Comparison of ENCODE assay signal across 14 cellular contexts in genomic region chr21:31556662-31557061, GRCh38.
A peak's percentile ranks its signal among the peaks of the same experiment; 100 is the strongest.
DNase-seq lines count a peak whose midpoint lies in the region; ATAC-seq and TF ChIP-seq lines count a peak whose summit lies in the region.
"Had no signal": no experiment of that assay in that cellular context is flagged by ENCODE, and none has a peak within 500 bp of the region (broad histone marks: within the 10 kb centered on the region; RNA-seq: fewer than 3 reads in every experiment).

No MANE protein-coding gene starts in this region.

- no peak overlapping the region for H2BK120ac ChIP-seq in H9 (ENCODE audit: low read depth, low read length, poor library complexity, severe bottlenecking)

- H4K20me1 ChIP-seq in H9 (ENCODE audit: control insufficient read depth, insufficient read depth, insufficient read length): no peaks in the 10 kb centered on the region

- peaks cover 7 to 12% of the 10 kb centered on the region in 2 donors for H3K27me3 Mint-ChIP-seq in CD4-positive, alpha-beta memory T cell
- H3K27me3 Mint-ChIP-seq in H9 (ENCODE audit: low read depth): peaks cover 32% of the 10 kb centered on the region
- H3K27me3 Mint-ChIP-seq in activated T-helper 2 cell treated with anti-CD3 and anti-CD28 coated beads, Interferon-gamma antibody, Interleukin-2, Interleukin-4, amounts not matched to agents 10 μg/mL and 5 μg/mL and 100 μg/mL, durations not matched to agents 14 hours and 24 hours and 36 hours (ENCODE audit: low read depth): peaks cover 55% of the 10 kb centered on the region
- peaks cover 13 to 55% (median 28%) of the 10 kb centered on the region in 3 donors for H3K27me3 Mint-ChIP-seq in naive B cell

- no peaks in the 10 kb centered on the region for H3K36me3 ChIP-seq in CD4-positive, alpha-beta memory T cell (ENCODE audit: insufficient read depth, low read length)
- H3K36me3 ChIP-seq: SJSA1, spleen had no signal

- H3K56ac ChIP-seq in H9 (ENCODE audit: insufficient read length, low read depth, low read length): no peak overlapping the region

- H2AK5ac ChIP-seq in H9 (ENCODE audit: insufficient read length, low read length): no peak overlapping the region

- no peak overlapping the region for H4K5ac ChIP-seq in H9 (ENCODE audit: insufficient read length, low read depth, low read length)

- WGBS in H9 (ENCODE audit: extremely low coverage, insufficient read length, low lambda C conversion rate): no CpG with 5 or more reads among the region's 3 CpGs

- H2BK20ac ChIP-seq in H9 (ENCODE audit: low read depth, low read length, poor library complexity, severe bottlenecking): no peak overlapping the region

- peaks cover 30% of the 10 kb centered on the region for H3K4me1 ChIP-seq in CD4-positive, alpha-beta memory T cell (ENCODE audit: insufficient read depth, low read length)
- peaks cover 18% of the 10 kb centered on the region; the same call in 1 of the 2 replicates for H3K4me1 ChIP-seq in H9 (ENCODE audit: insufficient read depth, low read length)

- no peak overlapping the region for H3K23ac ChIP-seq in H9 (ENCODE audit: insufficient read length, low read depth, low read length)

- H3K36me3 Mint-ChIP-seq in CD4-positive, alpha-beta memory T cell: no peaks in the 10 kb centered on the region
- H3K36me3 Mint-ChIP-seq in H9 (ENCODE audit: insufficient read depth in 1 of 3, low read depth in 3 of 3) (peaks cover 0 to 8% (median 0%) of the 10 kb centered on the region in 3 experiments; a peak in 4 of 7 replicates), naive B cell (no peaks in the 10 kb centered on the region)
- H3K36me3 Mint-ChIP-seq in activated T-helper 2 cell treated with anti-CD3 and anti-CD28 coated beads, Interferon-gamma antibody, Interleukin-2, Interleukin-4, amounts not matched to agents 10 μg/mL and 5 μg/mL and 100 μg/mL, durations not matched to agents 14 hours and 24 hours and 36 hours (ENCODE audit: low read depth): peaks cover 8% of the 10 kb centered on the region
- H3K36me3 Mint-ChIP-seq: IgD-negative memory B cell had no signal

- ATAC-seq in naive B cell (ENCODE audit: low read depth in 2 of 2) (no peak), HG02610 (IDR thresholded peaks at IDR 0.05; ENCODE audit: unreplicated experiment) (no peak)

- H4K8ac ChIP-seq in H9 (replicated peaks; ENCODE audit: insufficient read length, low read depth, low read length): no peak overlapping the region

- H3K14ac ChIP-seq in H9 (ENCODE audit: insufficient read depth, low read length): no peak overlapping the region

- no peak for TF ChIP-seq CTCF in H9 (conservative IDR thresholded peaks at IDR 0.05)

- DNase-seq in CD4-positive, alpha-beta memory T cell: no peak
- DNase-seq in H9 (no peak), naive B cell (no peak), SIG-M5 (lab: John Stamatoyannopoulos, UW) (no peak), NCI-H345 (lab: John Stamatoyannopoulos, UW) (no peak)
- DNase-seq in activated T-helper 2 cell treated with anti-CD3 and anti-CD28 coated beads, Interferon-gamma antibody, Interleukin-2, Interleukin-4, amounts not matched to agents 10 μg/mL and 5 μg/mL and 100 μg/mL, durations not matched to agents 14 hours and 24 hours and 36 hours (ENCODE audit: low spot score): no peak
- DNase-seq: activated B cell treated with CpG ODN at 0.5 μM for 24 hours; central memory CD4-positive, alpha-beta T cell; NCI-H1436; spleen had no signal

- POLR2A ChIA-PET in CD4-positive, alpha-beta memory T cell (lab: Charles Lee; ENCODE audit: partially characterized antibody): no interaction called here

- H3K4me1 Mint-ChIP-seq in CD4-positive, alpha-beta memory T cell: peaks cover 14 to 48% (median 31%) of the 10 kb centered on the region in 4 donors
- H3K4me1 Mint-ChIP-seq in H9: peaks cover 59 to 63% of the 10 kb centered on the region in 2 experiments
- peaks cover 46% of the 10 kb centered on the region for H3K4me1 Mint-ChIP-seq in activated T-helper 2 cell treated with anti-CD3 and anti-CD28 coated beads, Interferon-gamma antibody, Interleukin-2, Interleukin-4, amounts not matched to agents 10 μg/mL and 5 μg/mL and 100 μg/mL, durations not matched to agents 14 hours and 24 hours and 36 hours (ENCODE audit: low read depth)
- peaks cover 11 to 21% (median 12%) of the 10 kb centered on the region in 3 donors for H3K4me1 Mint-ChIP-seq in naive B cell

- peak overlapping the region; percentile 74 to 90 (median 80) for H3K4me3 Mint-ChIP-seq in CD4-positive, alpha-beta memory T cell
- H3K4me3 Mint-ChIP-seq in H9: peak overlapping the region; percentile 76 to 89
- peak overlapping the region; percentile 68 for H3K4me3 Mint-ChIP-seq in activated T-helper 2 cell treated with anti-CD3 and anti-CD28 coated beads, Interferon-gamma antibody, Interleukin-2, Interleukin-4, amounts not matched to agents 10 μg/mL and 5 μg/mL and 100 μg/mL, durations not matched to agents 14 hours and 24 hours and 36 hours (ENCODE audit: low read depth)
- H3K4me3 Mint-ChIP-seq in naive B cell: peak overlapping the region in 6 of 8 donors; percentile 8 to 87 (median 80)

- H2BK12ac ChIP-seq in H9 (ENCODE audit: insufficient read length, low read depth, low read length): no peak overlapping the region

- H3K18ac ChIP-seq in H9 (ENCODE audit: insufficient read length, low read depth, low read length): no peak overlapping the region

- no peak overlapping the region for H3K9ac ChIP-seq in H9 (ENCODE audit: extremely low read depth, insufficient read length, low read length)

- H3K9me3 ChIP-seq in CD4-positive, alpha-beta memory T cell (ENCODE audit: control insufficient read depth in 1 of 2, low read length in 2 of 2): no peaks in the 10 kb centered on the region
- no peaks in the 10 kb centered on the region for H3K9me3 ChIP-seq in H9 (ENCODE audit: control insufficient read depth, low read depth, low read length)
- H3K9me3 ChIP-seq: SJSA1, spleen had no signal

- no peak overlapping the region for H2BK15ac ChIP-seq in H9 (ENCODE audit: low read depth, low read length)

- H2AFZ ChIP-seq in H9 (ENCODE audit: low read length): no peak overlapping the region

- intact Hi-C loops in CD4-positive, alpha-beta memory T cell (cut with micrococcal nuclease): loop anchor here (5.0 kb wide), 2 partner anchors 101 to 176 kb away; partner anchors contain the start of genes SCAF4 and SOD1
- intact Hi-C loops in activated T-helper 2 cell treated with anti-CD3 and anti-CD28 coated beads, Interferon-gamma antibody, Interleukin-2, Interleukin-4, amounts not matched to agents 10 μg/mL and 5 μg/mL and 100 μg/mL, durations not matched to agents 14 hours and 24 hours and 36 hours (cut with micrococcal nuclease): loop anchor here (5.0 to 10.0 kb wide), 3 partner anchors 156 to 839 kb away; partner anchors contain the start of gene KRTAP21-3

- CTCF ChIA-PET in CD4-positive, alpha-beta memory T cell (lab: Charles Lee; ENCODE audit: partially characterized antibody): interaction anchor here (0.6 to 1.3 kb wide), 4 partner anchors 24 to 460 kb away, joined by 3 to 4 read pairs (median 4); no protein-coding TSS in a partner anchor

- H3K4me2 ChIP-seq in H9 (ENCODE audit: insufficient read depth, insufficient read length, low read length): peak overlapping the region; percentile 91

- no peaks in the 10 kb centered on the region; the same call in 1 of the 2 replicates for H3K79me2 ChIP-seq in H9 (ENCODE audit: insufficient read depth, low read length)

- no peak overlapping the region for H4K91ac ChIP-seq in H9 (ENCODE audit: insufficient read length, low read depth, low read length)

- peaks cover 0 to 2% (median 0%) of the 10 kb centered on the region in 8 donors for H3K9me3 Mint-ChIP-seq in CD4-positive, alpha-beta memory T cell
- H3K9me3 Mint-ChIP-seq in H9 (no peaks in the 10 kb centered on the region; a peak in 1 of 5 replicates), naive B cell (no peaks in the 10 kb centered on the region)
- H3K9me3 Mint-ChIP-seq in activated T-helper 2 cell treated with anti-CD3 and anti-CD28 coated beads, Interferon-gamma antibody, Interleukin-2, Interleukin-4, amounts not matched to agents 10 μg/mL and 5 μg/mL and 100 μg/mL, durations not matched to agents 14 hours and 24 hours and 36 hours: no peaks in the 10 kb centered on the region
- H3K9me3 Mint-ChIP-seq: activated B cell treated with CpG ODN at 0.5 μM for 24 hours, IgD-negative memory B cell had no signal

- H3K27me3 ChIP-seq in CD4-positive, alpha-beta memory T cell (ENCODE audit: insufficient read depth, low read length): no peaks in the 10 kb centered on the region
- H3K27me3 ChIP-seq in H9 (ENCODE audit: insufficient read depth, low read length): no peaks in the 10 kb centered on the region; the same call in 1 of the 2 replicates

- H3K23me2 ChIP-seq in H9 (ENCODE audit: insufficient read length, low read depth, low read length, poor library complexity, severe bottlenecking): peaks cover 17% of the 10 kb centered on the region

- no peak overlapping the region for H3T11ph ChIP-seq in H9 (ENCODE audit: low read length)

- no peak overlapping the region for H3K27ac ChIP-seq in CD4-positive, alpha-beta memory T cell (ENCODE audit: low read depth, low read length)
- no peak overlapping the region for H3K27ac ChIP-seq in H9 (ENCODE audit: insufficient read length, low read depth, low read length)
- H3K27ac ChIP-seq: epithelial cell of prostate, SJSA1, spleen had no signal

- no peak overlapping the region for H3K4ac ChIP-seq in H9 (ENCODE audit: low read depth, low read length)

- H2BK5ac ChIP-seq in H9 (ENCODE audit: insufficient read length, low read length): no peak overlapping the region

- peak overlapping the region in 1 of 7 donors; percentile 27 for H3K27ac Mint-ChIP-seq in CD4-positive, alpha-beta memory T cell
- H3K27ac Mint-ChIP-seq in H9 (no peak overlapping the region), naive B cell (no peak overlapping the region)
- H3K27ac Mint-ChIP-seq in activated T-helper 2 cell treated with anti-CD3 and anti-CD28 coated beads, Interferon-gamma antibody, Interleukin-2, Interleukin-4, amounts not matched to agents 10 μg/mL and 5 μg/mL and 100 μg/mL, durations not matched to agents 14 hours and 24 hours and 36 hours: no peak overlapping the region
- H3K27ac Mint-ChIP-seq: activated B cell treated with CpG ODN at 0.5 μM for 24 hours, IgD-negative memory B cell had no signal

- H3K4me3 ChIP-seq in CD4-positive, alpha-beta memory T cell (ENCODE audit: low read length in 2 of 2): no peak overlapping the region
- H3K4me3 ChIP-seq: SJSA1 had no signal

- H3K79me1 ChIP-seq in H9 (ENCODE audit: insufficient read depth, low read depth, low read length, poor library complexity, severe bottlenecking): no peaks in the 10 kb centered on the region
